Comparison of ENCODE assay signal across 27 cellular contexts in genomic region chr12:92821142-92821541, GRCh38.
"Had no signal": no experiment of that assay in that cellular context is flagged by ENCODE, and none has a peak within 500 bp of the region (broad histone marks: within the 10 kb centered on the region; RNA-seq: fewer than 3 reads in every experiment).

No MANE protein-coding gene starts in this region.

- H3K27me3 ChIP-seq: ascending aorta, brain microvascular endothelial cell, heart left ventricle had no signal

- H3K4me3 ChIP-seq: ascending aorta, heart left ventricle had no signal

- FAIRE-seq: bronchial epithelial cell, endometrium had no signal

- H3K4me1 ChIP-seq: ascending aorta had no signal

- ATAC-seq: activated naive CD4-positive, alpha-beta T cell treated with anti-CD3 and anti-CD28 coated beads, Interleukin-2, amount 50 U/mL, for 72 hours; activated T-cell treated with anti-CD3 and anti-CD28 coated beads, Interleukin-2, amount 50 U/mL, for 72 hours; esophagus mucosa; T-helper 17 cell had no signal

- H3K9me3 ChIP-seq: ascending aorta, heart left ventricle had no signal

- DNase-seq: activated CD4-positive, alpha-beta memory T cell treated with anti-CD3 and anti-CD28 coated beads, Interleukin-2, amount 10 ng/mL, durations not matched to agents 7 days and 5 days; activated CD4-positive, alpha-beta T cell treated with anti-CD3 and anti-CD28 coated beads for 1 hour; activated CD4-positive, alpha-beta T cell treated with anti-CD3 and anti-CD28 coated beads for 4 hours; activated CD4-positive, alpha-beta T cell treated with anti-CD3 and anti-CD28 coated beads, Interleukin-2, amount 10 ng/mL, durations not matched to agents 7 days and 5 days; activated CD4-positive, alpha-beta T cell treated with anti-CD3 and anti-CD28 coated beads, Interleukin-2, amount 50 U/mL, for 4 hours; activated CD8-positive, alpha-beta memory T cell treated with anti-CD3 and anti-CD28 coated beads, Interleukin-2, amount 50 U/mL, for 48 hours; activated gamma-delta T cell; activated naive CD4-positive, alpha-beta T cell; activated naive CD4-positive, alpha-beta T cell treated with anti-CD3 and anti-CD28 coated beads, Interleukin-2, amount 10 ng/mL, durations not matched to agents 7 days and 5 days; activated naive CD8-positive, alpha-beta T cell treated with anti-CD3 and anti-CD28 coated beads, Interleukin-2, amount 10 ng/mL, durations not matched to agents 7 days and 5 days; activated T-cell treated with anti-CD3 and anti-CD28 coated beads for 4 hours; activated T-cell treated with anti-CD3 and anti-CD28 coated beads, Interleukin-2, amount 50 U/mL, for 24 hours; activated T-cell treated with anti-CD3 and anti-CD28 coated beads, Interleukin-2, amount 50 U/mL, for 72 hours; brain microvascular endothelial cell; caudate nucleus; cortex of kidney; effector CD8-positive, alpha-beta T cell; foreskin fibroblast; glutamatergic neuron; heart left ventricle; T-helper 1 cell; T-helper 17 cell had no signal

- H3K27ac ChIP-seq: ascending aorta, brain microvascular endothelial cell had no signal
